In the genomic region with DNA sequence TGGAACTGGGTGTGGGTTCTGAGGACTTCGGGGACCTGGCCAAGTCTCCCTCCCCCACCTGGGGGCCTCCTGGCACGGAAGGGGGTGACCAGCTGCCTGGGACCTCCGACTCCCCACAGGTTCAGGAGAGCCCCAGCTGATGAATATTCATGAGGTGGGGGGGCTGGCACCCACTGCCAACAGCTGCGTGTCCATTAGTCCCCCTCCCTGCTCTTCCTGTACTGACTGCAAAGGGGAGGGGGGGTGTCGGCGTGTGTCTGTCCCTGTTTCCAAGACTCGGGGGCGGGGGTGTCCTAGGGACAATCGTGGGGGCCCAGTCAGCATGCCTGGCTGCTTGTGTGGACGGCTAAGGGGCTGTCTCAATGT, we compare ENCODE assay signal across 1 cellular context.
TF ChIP-seq lines count a peak whose summit lies in the region.

No MANE protein-coding gene starts in this region.

TF ChIP-seq in SK-N-SH, 30 proteins besides CTCF, POLR2A, EP300 and RAD21 (continued from another document):
- TF ChIP-seq, protein P1, sequence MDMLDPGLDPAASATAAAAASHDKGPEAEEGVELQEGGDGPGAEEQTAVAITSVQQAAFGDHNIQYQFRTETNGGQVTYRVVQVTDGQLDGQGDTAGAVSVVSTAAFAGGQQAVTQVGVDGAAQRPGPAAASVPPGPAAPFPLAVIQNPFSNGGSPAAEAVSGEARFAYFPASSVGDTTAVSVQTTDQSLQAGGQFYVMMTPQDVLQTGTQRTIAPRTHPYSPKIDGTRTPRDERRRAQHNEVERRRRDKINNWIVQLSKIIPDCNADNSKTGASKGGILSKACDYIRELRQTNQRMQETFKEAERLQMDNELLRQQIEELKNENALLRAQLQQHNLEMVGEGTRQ (IDR thresholded peaks at IDR 0.05; ENCODE audit: borderline replicate concordance, low read depth, low read length), result no peak
- TF ChIP-seq RFX5 (IDR thresholded peaks at IDR 0.05; ENCODE audit: low read length) (no peak), TAF1 (IDR thresholded peaks at IDR 0.05; ENCODE audit: borderline replicate concordance, low read depth, low read length) (no peak), TCF12 (IDR thresholded peaks at IDR 0.05) (no peak), NFIC (IDR thresholded peaks at IDR 0.05; ENCODE audit: borderline replicate concordance) (no peak), FOSL2 (IDR thresholded peaks at IDR 0.05; ENCODE audit: borderline replicate concordance, low read depth) (no peak), POLR2AphosphoS5 (IDR thresholded peaks at IDR 0.05; ENCODE audit: low read depth, low read length) (no peak)
